Comparison of ENCODE assay signal across 2 cellular contexts in the genomic region with DNA sequence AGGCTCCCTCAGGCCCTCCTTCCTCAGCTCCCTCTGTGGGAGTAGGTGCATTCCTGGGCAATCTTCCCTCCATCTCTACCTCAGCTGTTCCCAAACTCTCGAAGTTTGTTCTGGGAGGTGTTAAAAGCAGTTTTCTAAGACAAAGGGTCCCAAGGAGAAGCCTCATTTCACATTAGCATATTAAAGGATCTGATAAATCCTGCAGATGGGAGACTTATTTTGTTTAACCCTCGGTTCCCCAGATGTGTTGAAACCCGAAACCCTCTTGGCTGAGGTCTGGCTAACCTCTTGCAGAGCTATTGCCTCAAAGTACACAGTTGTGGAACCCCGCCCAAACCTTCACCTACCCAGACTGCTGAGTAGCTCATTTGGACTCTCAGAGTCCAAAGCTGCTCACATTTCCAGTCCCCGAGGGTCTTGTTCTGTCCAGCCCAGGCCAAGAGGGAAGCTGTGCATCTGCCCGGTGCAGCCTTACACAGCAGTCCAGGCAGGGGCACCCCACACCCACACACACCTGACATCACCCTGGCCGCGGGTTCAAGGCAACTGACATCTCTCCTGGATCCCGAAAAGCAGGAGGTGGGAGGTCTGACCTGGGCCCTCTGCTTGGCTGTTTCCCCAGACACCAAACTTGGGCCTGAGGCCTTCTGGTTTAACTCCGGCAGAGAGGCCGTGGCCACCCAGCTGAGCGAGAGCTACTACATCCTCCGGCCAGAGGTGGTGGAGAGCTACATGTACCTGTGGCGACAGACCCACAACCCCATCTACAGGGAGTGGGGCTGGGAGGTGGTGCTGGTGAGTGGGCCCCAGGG.
A peak's percentile ranks its signal among the peaks of the same experiment; 100 is the strongest.
TF ChIP-seq lines count a peak whose summit lies in the region.

No MANE protein-coding gene starts in this region.

TF ChIP-seq in K562, 482 proteins besides CTCF, POLR2A, EP300 and RAD21 (continues in another document):
- TF ChIP-seq ZHX1 (conservative IDR thresholded peaks at IDR 0.05; ENCODE audit: low read length) = no peak
- peak; percentile 42; the same call in 1 of the 2 replicates for TF ChIP-seq MAFK (IDR thresholded peaks at IDR 0.05; ENCODE audit: low read length)
- TF ChIP-seq JUN (IDR thresholded peaks at IDR 0.05; ENCODE audit: borderline replicate concordance, low read depth, low read length) = 0 out of 2 replicates have a peak, but pooled peaks have one; percentile 4
- TF ChIP-seq JUN (CRISPR knock-in tag; IDR thresholded peaks at IDR 0.05; ENCODE audit: borderline replicate concordance) = no peak
- TF ChIP-seq THRAP3 (IDR thresholded peaks at IDR 0.05; ENCODE audit: borderline replicate concordance) = no peak
- no peak for TF ChIP-seq ZNF197 (CRISPR knock-in tag; IDR thresholded peaks at IDR 0.05; ENCODE audit: low read depth)
- no peak for TF ChIP-seq ZNF232 (CRISPR knock-in tag; IDR thresholded peaks at IDR 0.05)
- TF ChIP-seq CEBPG (CRISPR knock-in tag; IDR thresholded peaks at IDR 0.05) = peak; percentile 92
- TF ChIP-seq CEBPG (tag; conservative IDR thresholded peaks at IDR 0.05 in 1 of 2, IDR thresholded peaks at IDR 0.05 in 1 of 2) = peak in 1 of 2 experiments; percentile 55; a peak in 2 of 4 replicates
- TF ChIP-seq SMARCE1 (IDR thresholded peaks at IDR 0.05) = peak; percentile 21; the same call in 1 of the 2 replicates
- TF ChIP-seq CHCHD3 (CRISPR knock-in tag; IDR thresholded peaks at IDR 0.05) = no peak
- TF ChIP-seq KLF1 (tag; IDR thresholded peaks at IDR 0.05) = no peak
- TF ChIP-seq DPF2 (IDR thresholded peaks at IDR 0.05) = 0 out of 2 replicates have a peak, but pooled peaks have one; percentile 28
- no peak for TF ChIP-seq ZNF324 (CRISPR knock-in tag; IDR thresholded peaks at IDR 0.05)
- TF ChIP-seq ZNF316 (IDR thresholded peaks at IDR 0.05) = peak; percentile 73; the same call in 1 of the 2 replicates
- TF ChIP-seq TRIM28 (IDR thresholded peaks at IDR 0.05) = no peak
- TF ChIP-seq PKNOX1 (IDR thresholded peaks at IDR 0.05) = 0 out of 2 replicates have a peak, but pooled peaks have one; percentile 1
- no peak for TF ChIP-seq E2F1 (CRISPR knock-in tag; IDR thresholded peaks at IDR 0.05)
- no peak for TF ChIP-seq RAD51 (IDR thresholded peaks at IDR 0.05; ENCODE audit: borderline replicate concordance, low read depth)
- TF ChIP-seq, protein P1, sequence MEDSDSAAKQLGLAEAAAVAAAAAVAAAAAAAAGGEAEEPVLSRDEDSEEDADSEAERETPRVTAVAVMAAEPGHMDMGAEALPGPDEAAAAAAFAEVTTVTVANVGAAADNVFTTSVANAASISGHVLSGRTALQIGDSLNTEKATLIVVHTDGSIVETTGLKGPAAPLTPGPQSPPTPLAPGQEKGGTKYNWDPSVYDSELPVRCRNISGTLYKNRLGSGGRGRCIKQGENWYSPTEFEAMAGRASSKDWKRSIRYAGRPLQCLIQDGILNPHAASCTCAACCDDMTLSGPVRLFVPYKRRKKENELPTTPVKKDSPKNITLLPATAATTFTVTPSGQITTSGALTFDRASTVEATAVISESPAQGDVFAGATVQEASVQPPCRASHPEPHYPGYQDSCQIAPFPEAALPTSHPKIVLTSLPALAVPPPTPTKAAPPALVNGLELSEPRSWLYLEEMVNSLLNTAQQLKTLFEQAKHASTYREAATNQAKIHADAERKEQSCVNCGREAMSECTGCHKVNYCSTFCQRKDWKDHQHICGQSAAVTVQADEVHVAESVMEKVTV (CRISPR knock-in tag; IDR thresholded peaks at IDR 0.05) = no peak

TF ChIP-seq in HepG2, 621 proteins besides CTCF, POLR2A, EP300 and RAD21:
- TF ChIP-seq ZNF33B (CRISPR knock-in tag; IDR thresholded peaks at IDR 0.05) = no peak
- TF ChIP-seq, protein P2, sequence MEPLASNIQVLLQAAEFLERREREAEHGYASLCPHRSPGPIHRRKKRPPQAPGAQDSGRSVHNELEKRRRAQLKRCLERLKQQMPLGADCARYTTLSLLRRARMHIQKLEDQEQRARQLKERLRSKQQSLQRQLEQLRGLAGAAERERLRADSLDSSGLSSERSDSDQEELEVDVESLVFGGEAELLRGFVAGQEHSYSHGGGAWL (CRISPR knock-in tag; IDR thresholded peaks at IDR 0.05) = no peak
- no peak for TF ChIP-seq RCOR2 (CRISPR knock-in tag; IDR thresholded peaks at IDR 0.05)
- TF ChIP-seq SMAD1 (CRISPR knock-in tag; IDR thresholded peaks at IDR 0.05; ENCODE audit: borderline replicate concordance, low read depth) = no peak
- no peak for TF ChIP-seq ZNF556 (CRISPR knock-in tag; IDR thresholded peaks at IDR 0.05; ENCODE audit: borderline replicate concordance)
- 0 out of 2 replicates have a peak, but pooled peaks have one; percentile 21 for TF ChIP-seq NFATC3 (CRISPR knock-in tag; IDR thresholded peaks at IDR 0.05)
- TF ChIP-seq ZNF274 (CRISPR knock-in tag; IDR thresholded peaks at IDR 0.05) = peak; percentile 45; the same call in 1 of the 2 replicates
- TF ChIP-seq MAFF (IDR thresholded peaks at IDR 0.05; ENCODE audit: low read depth, low read length) = 0 out of 2 replicates have a peak, but pooled peaks have one; percentile 14
- TF ChIP-seq, protein P3, sequence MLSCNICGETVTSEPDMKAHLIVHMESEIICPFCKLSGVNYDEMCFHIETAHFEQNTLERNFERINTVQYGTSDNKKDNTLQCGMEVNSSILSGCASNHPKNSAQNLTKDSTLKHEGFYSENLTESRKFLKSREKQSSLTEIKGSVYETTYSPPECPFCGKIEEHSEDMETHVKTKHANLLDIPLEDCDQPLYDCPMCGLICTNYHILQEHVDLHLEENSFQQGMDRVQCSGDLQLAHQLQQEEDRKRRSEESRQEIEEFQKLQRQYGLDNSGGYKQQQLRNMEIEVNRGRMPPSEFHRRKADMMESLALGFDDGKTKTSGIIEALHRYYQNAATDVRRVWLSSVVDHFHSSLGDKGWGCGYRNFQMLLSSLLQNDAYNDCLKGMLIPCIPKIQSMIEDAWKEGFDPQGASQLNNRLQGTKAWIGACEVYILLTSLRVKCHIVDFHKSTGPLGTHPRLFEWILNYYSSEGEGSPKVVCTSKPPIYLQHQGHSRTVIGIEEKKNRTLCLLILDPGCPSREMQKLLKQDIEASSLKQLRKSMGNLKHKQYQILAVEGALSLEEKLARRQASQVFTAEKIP (CRISPR knock-in tag; IDR thresholded peaks at IDR 0.05; ENCODE audit: borderline replicate concordance) = no peak
- no peak for TF ChIP-seq ZNF343 (CRISPR knock-in tag; IDR thresholded peaks at IDR 0.05)
- no peak for TF ChIP-seq FLYWCH1 (CRISPR knock-in tag; IDR thresholded peaks at IDR 0.05)
- TF ChIP-seq RARA (CRISPR knock-in tag; IDR thresholded peaks at IDR 0.05) = no peak
- no peak for TF ChIP-seq ZNF460 (CRISPR knock-in tag; IDR thresholded peaks at IDR 0.05; ENCODE audit: borderline replicate concordance)
- TF ChIP-seq, protein P4, sequence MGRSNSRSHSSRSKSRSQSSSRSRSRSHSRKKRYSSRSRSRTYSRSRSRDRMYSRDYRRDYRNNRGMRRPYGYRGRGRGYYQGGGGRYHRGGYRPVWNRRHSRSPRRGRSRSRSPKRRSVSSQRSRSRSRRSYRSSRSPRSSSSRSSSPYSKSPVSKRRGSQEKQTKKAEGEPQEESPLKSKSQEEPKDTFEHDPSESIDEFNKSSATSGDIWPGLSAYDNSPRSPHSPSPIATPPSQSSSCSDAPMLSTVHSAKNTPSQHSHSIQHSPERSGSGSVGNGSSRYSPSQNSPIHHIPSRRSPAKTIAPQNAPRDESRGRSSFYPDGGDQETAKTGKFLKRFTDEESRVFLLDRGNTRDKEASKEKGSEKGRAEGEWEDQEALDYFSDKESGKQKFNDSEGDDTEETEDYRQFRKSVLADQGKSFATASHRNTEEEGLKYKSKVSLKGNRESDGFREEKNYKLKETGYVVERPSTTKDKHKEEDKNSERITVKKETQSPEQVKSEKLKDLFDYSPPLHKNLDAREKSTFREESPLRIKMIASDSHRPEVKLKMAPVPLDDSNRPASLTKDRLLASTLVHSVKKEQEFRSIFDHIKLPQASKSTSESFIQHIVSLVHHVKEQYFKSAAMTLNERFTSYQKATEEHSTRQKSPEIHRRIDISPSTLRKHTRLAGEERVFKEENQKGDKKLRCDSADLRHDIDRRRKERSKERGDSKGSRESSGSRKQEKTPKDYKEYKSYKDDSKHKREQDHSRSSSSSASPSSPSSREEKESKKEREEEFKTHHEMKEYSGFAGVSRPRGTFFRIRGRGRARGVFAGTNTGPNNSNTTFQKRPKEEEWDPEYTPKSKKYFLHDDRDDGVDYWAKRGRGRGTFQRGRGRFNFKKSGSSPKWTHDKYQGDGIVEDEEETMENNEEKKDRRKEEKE (IDR thresholded peaks at IDR 0.05) = no peak
- TF ChIP-seq GTF3A (CRISPR knock-in tag; conservative IDR thresholded peaks at IDR 0.05) = no peak
- TF ChIP-seq, protein P5, sequence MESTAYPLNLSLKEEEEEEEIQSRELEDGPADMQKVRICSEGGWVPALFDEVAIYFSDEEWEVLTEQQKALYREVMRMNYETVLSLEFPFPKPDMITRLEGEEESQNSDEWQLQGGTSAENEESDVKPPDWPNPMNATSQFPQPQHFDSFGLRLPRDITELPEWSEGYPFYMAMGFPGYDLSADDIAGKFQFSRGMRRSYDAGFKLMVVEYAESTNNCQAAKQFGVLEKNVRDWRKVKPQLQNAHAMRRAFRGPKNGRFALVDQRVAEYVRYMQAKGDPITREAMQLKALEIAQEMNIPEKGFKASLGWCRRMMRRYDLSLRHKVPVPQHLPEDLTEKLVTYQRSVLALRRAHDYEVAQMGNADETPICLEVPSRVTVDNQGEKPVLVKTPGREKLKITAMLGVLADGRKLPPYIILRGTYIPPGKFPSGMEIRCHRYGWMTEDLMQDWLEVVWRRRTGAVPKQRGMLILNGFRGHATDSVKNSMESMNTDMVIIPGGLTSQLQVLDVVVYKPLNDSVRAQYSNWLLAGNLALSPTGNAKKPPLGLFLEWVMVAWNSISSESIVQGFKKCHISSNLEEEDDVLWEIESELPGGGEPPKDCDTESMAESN (CRISPR knock-in tag; conservative IDR thresholded peaks at IDR 0.05) = no peak
- peak; percentile 27 for TF ChIP-seq HNF4A (CRISPR knock-in tag; IDR thresholded peaks at IDR 0.05)
- TF ChIP-seq, protein P6, sequence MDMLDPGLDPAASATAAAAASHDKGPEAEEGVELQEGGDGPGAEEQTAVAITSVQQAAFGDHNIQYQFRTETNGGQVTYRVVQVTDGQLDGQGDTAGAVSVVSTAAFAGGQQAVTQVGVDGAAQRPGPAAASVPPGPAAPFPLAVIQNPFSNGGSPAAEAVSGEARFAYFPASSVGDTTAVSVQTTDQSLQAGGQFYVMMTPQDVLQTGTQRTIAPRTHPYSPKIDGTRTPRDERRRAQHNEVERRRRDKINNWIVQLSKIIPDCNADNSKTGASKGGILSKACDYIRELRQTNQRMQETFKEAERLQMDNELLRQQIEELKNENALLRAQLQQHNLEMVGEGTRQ (IDR thresholded peaks at IDR 0.05; ENCODE audit: low read depth, low read length) = no peak
- TF ChIP-seq, protein P6 (CRISPR knock-in tag; IDR thresholded peaks at IDR 0.05; ENCODE audit: borderline replicate concordance) = no peak
- peak; percentile 42; the same call in 1 of the 2 replicates for TF ChIP-seq ZNF652 (CRISPR knock-in tag; IDR thresholded peaks at IDR 0.05; ENCODE audit: borderline replicate concordance, low read depth)
- TF ChIP-seq TBX2 (CRISPR knock-in tag; IDR thresholded peaks at IDR 0.05; ENCODE audit: borderline replicate concordance) = no peak
- no peak for TF ChIP-seq HNRNPLL (IDR thresholded peaks at IDR 0.05; ENCODE audit: low read depth, low read length, poor library complexity, severe bottlenecking)
- TF ChIP-seq, protein P7, sequence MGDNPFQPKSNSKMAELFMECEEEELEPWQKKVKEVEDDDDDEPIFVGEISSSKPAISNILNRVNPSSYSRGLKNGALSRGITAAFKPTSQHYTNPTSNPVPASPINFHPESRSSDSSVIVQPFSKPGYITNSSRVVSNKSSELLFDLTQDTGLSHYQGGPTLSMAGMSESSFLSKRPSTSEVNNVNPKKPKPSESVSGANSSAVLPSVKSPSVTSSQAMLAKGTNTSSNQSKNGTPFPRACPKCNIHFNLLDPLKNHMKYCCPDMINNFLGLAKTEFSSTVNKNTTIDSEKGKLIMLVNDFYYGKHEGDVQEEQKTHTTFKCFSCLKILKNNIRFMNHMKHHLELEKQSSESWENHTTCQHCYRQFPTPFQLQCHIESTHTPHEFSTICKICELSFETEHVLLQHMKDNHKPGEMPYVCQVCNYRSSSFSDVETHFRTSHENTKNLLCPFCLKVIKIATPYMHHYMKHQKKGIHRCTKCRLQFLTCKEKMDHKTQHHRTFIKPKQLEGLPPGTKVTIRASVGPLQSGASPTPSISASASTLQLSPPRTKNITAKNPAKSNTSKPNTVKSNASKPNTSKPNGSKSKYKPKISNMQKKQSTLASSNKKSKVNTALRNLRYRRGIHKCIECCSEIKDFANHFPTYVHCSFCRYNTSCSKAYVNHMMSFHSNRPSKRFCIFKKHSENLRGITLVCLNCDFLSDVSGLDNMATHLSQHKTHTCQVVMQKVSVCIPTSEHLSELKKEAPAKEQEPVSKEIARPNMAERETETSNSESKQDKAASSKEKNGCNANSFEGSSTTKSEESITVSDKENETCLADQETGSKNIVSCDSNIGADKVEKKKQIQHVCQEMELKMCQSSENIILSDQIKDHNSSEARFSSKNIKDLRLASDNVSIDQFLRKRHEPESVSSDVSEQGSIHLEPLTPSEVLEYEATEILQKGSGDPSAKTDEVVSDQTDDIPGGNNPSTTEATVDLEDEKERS (CRISPR knock-in tag; IDR thresholded peaks at IDR 0.05) = no peak
- TF ChIP-seq NFKB2 (CRISPR knock-in tag; IDR thresholded peaks at IDR 0.05; ENCODE audit: borderline replicate concordance) = no peak
- TF ChIP-seq ZNF749 (CRISPR knock-in tag; IDR thresholded peaks at IDR 0.05; ENCODE audit: borderline replicate concordance) = no peak
